In genomic region chr3:89358281-89358680, GRCh38 we compare ENCODE assay signal across 28 cellular contexts.
"Had no signal": no experiment of that assay in that cellular context is flagged by ENCODE, and none has a peak within 500 bp of the region (broad histone marks: within the 10 kb centered on the region; RNA-seq: fewer than 3 reads in every experiment).

No MANE protein-coding gene starts in this region.

- H3K4me1 Mint-ChIP-seq: activated CD4-positive, alpha-beta T cell treated with anti-CD3 and anti-CD28 coated beads for 36 hours; activated CD4-positive, alpha-beta T cell treated with anti-CD3 and anti-CD28 coated beads, Interleukin-2, amount 10 ng/mL, durations not matched to agents 24 days and 14 days; activated CD8-positive, alpha-beta memory T cell treated with anti-CD3 and anti-CD28 coated beads, Interleukin-2, amount 10 ng/mL, durations not matched to agents 7 days and 5 days; activated naive CD4-positive, alpha-beta T cell treated with anti-CD3 and anti-CD28 coated beads, Interleukin-2, amount 50 U/mL, for 24 hours; activated naive CD8-positive, alpha-beta T cell treated with anti-CD3 and anti-CD28 coated beads, Interleukin-2, amount 10 ng/mL, durations not matched to agents 7 days and 5 days; T-helper 17 cell had no signal

- H3K27ac ChIP-seq: ascending aorta, brain microvascular endothelial cell, epithelial cell of prostate had no signal

- H3K4me1 ChIP-seq: ascending aorta had no signal

- H3K27ac Mint-ChIP-seq: activated CD4-positive, alpha-beta memory T cell treated with anti-CD3 and anti-CD28 coated beads for 36 hours; activated CD4-positive, alpha-beta T cell treated with anti-CD3 and anti-CD28 coated beads for 36 hours; activated CD4-positive, alpha-beta T cell treated with anti-CD3 and anti-CD28 coated beads, Interleukin-2, amount 10 ng/mL, durations not matched to agents 24 days and 14 days; activated CD8-positive, alpha-beta memory T cell treated with anti-CD3 and anti-CD28 coated beads, Interleukin-2, amount 10 ng/mL, durations not matched to agents 7 days and 5 days; activated CD8-positive, alpha-beta T cell treated with anti-CD3 and anti-CD28 coated beads, Interleukin-2, amount 10 ng/mL, durations not matched to agents 7 days and 5 days; activated naive CD4-positive, alpha-beta T cell treated with anti-CD3 and anti-CD28 coated beads for 36 hours; activated naive CD4-positive, alpha-beta T cell treated with anti-CD3 and anti-CD28 coated beads, Interleukin-2, amount 50 U/mL, for 24 hours; activated naive CD8-positive, alpha-beta T cell treated with anti-CD3 and anti-CD28 coated beads, Interleukin-2, amount 10 ng/mL, durations not matched to agents 7 days and 5 days; activated T-helper 1 cell treated with anti-CD3 and anti-CD28 coated beads, Interleukin-12 subunit alpha, Interleukin-12 subunit beta, Interleukin-2, Interleukin-4 antibody, amounts not matched to agents 30 ng/mL and 10 ng/mL and 1 ng/mL, durations not matched to agents 14 hours and 24 hours and 36 hours; activated T-helper 2 cell treated with anti-CD3 and anti-CD28 coated beads, Interferon-gamma antibody, Interleukin-2, Interleukin-4, amounts not matched to agents 10 μg/mL and 5 μg/mL and 100 μg/mL, durations not matched to agents 14 hours and 24 hours and 36 hours; effector memory CD8-positive, alpha-beta T cell; T-helper 17 cell had no signal

- H3K4me3 ChIP-seq: ascending aorta had no signal

- H3K9me3 ChIP-seq: ascending aorta had no signal

- H3K36me3 Mint-ChIP-seq: activated CD4-positive, alpha-beta memory T cell treated with anti-CD3 and anti-CD28 coated beads for 36 hours; activated CD8-positive, alpha-beta memory T cell treated with anti-CD3 and anti-CD28 coated beads, Interleukin-2, amount 10 ng/mL, durations not matched to agents 7 days and 5 days; activated naive CD4-positive, alpha-beta T cell treated with anti-CD3 and anti-CD28 coated beads, Interleukin-2, amount 50 U/mL, for 24 hours; activated naive CD8-positive, alpha-beta T cell treated with anti-CD3 and anti-CD28 coated beads, Interleukin-2, amount 10 ng/mL, durations not matched to agents 7 days and 5 days had no signal

- H3K36me3 ChIP-seq: ascending aorta, brain microvascular endothelial cell had no signal

- H3K27me3 ChIP-seq: ascending aorta, brain microvascular endothelial cell had no signal

- H3K27me3 Mint-ChIP-seq: activated CD4-positive, alpha-beta memory T cell treated with anti-CD3 and anti-CD28 coated beads for 36 hours; activated CD4-positive, alpha-beta T cell treated with anti-CD3 and anti-CD28 coated beads for 36 hours; activated CD4-positive, alpha-beta T cell treated with anti-CD3 and anti-CD28 coated beads, Interleukin-2, amount 10 ng/mL, durations not matched to agents 24 days and 14 days; activated CD8-positive, alpha-beta memory T cell treated with anti-CD3 and anti-CD28 coated beads, Interleukin-2, amount 10 ng/mL, durations not matched to agents 7 days and 5 days; activated naive CD4-positive, alpha-beta T cell treated with anti-CD3 and anti-CD28 coated beads, Interleukin-2, amount 50 U/mL, for 24 hours; activated naive CD8-positive, alpha-beta T cell treated with anti-CD3 and anti-CD28 coated beads, Interleukin-2, amount 10 ng/mL, durations not matched to agents 7 days and 5 days; effector memory CD8-positive, alpha-beta T cell; T-helper 17 cell had no signal

- H3K9me3 Mint-ChIP-seq: activated CD4-positive, alpha-beta T cell treated with anti-CD3 and anti-CD28 coated beads, Interleukin-2, amount 10 ng/mL, durations not matched to agents 24 days and 14 days; activated naive CD4-positive, alpha-beta T cell treated with anti-CD3 and anti-CD28 coated beads, Interleukin-2, amount 50 U/mL, for 24 hours had no signal

- H3K4me3 Mint-ChIP-seq: activated CD4-positive, alpha-beta memory T cell treated with anti-CD3 and anti-CD28 coated beads for 36 hours; activated CD4-positive, alpha-beta T cell treated with anti-CD3 and anti-CD28 coated beads for 36 hours; activated CD4-positive, alpha-beta T cell treated with anti-CD3 and anti-CD28 coated beads, Interleukin-2, amount 10 ng/mL, durations not matched to agents 24 days and 14 days; activated CD8-positive, alpha-beta memory T cell treated with anti-CD3 and anti-CD28 coated beads, Interleukin-2, amount 10 ng/mL, durations not matched to agents 7 days and 5 days; activated CD8-positive, alpha-beta T cell treated with anti-CD3 and anti-CD28 coated beads, Interleukin-2, amount 10 ng/mL, durations not matched to agents 7 days and 5 days; activated naive CD4-positive, alpha-beta T cell treated with anti-CD3 and anti-CD28 coated beads for 36 hours; activated naive CD4-positive, alpha-beta T cell treated with anti-CD3 and anti-CD28 coated beads, Interleukin-2, amount 50 U/mL, for 24 hours; activated naive CD8-positive, alpha-beta T cell treated with anti-CD3 and anti-CD28 coated beads, Interleukin-2, amount 10 ng/mL, durations not matched to agents 7 days and 5 days; activated T-helper 1 cell treated with anti-CD3 and anti-CD28 coated beads, Interleukin-12 subunit alpha, Interleukin-12 subunit beta, Interleukin-2, Interleukin-4 antibody, amounts not matched to agents 30 ng/mL and 10 ng/mL and 1 ng/mL, durations not matched to agents 14 hours and 24 hours and 36 hours; effector memory CD8-positive, alpha-beta T cell; T-helper 17 cell had no signal

- DNase-seq: activated CD4-positive, alpha-beta memory T cell treated with anti-CD3 and anti-CD28 coated beads for 36 hours; activated CD4-positive, alpha-beta T cell treated with anti-CD3 and anti-CD28 coated beads for 36 hours; activated CD4-positive, alpha-beta T cell treated with anti-CD3 and anti-CD28 coated beads, Interleukin-2, amount 10 ng/mL, durations not matched to agents 24 days and 14 days; activated CD4-positive, CD25-positive, alpha-beta regulatory T cell; activated CD4-positive, CD25-positive, alpha-beta regulatory T cell treated with anti-CD3 and anti-CD28 coated beads, Interleukin-2, amount 50 U/mL, for 72 hours; activated CD8-positive, alpha-beta memory T cell treated with anti-CD3 and anti-CD28 coated beads, Interleukin-2, amount 10 ng/mL, durations not matched to agents 7 days and 5 days; activated CD8-positive, alpha-beta memory T cell treated with anti-CD3 and anti-CD28 coated beads, Interleukin-2, amount 50 U/mL, for 4 hours; activated CD8-positive, alpha-beta T cell treated with anti-CD3 and anti-CD28 coated beads, Interleukin-2, amount 10 ng/mL, durations not matched to agents 7 days and 5 days; activated effector memory CD4-positive, alpha-beta T cell treated with anti-CD3 and anti-CD28 coated beads, Interleukin-2, amount 50 U/mL, for 16 hours; activated naive CD4-positive, alpha-beta T cell treated with anti-CD3 and anti-CD28 coated beads for 36 hours; activated naive CD8-positive, alpha-beta T cell treated with anti-CD3 and anti-CD28 coated beads, Interleukin-2, amount 10 ng/mL, durations not matched to agents 7 days and 5 days; activated T-cell treated with anti-CD3 and anti-CD28 coated beads, Interleukin-2, amount 50 U/mL, for 1 hour; activated T-cell treated with anti-CD3 and anti-CD28 coated beads, Interleukin-2, amount 50 U/mL, for 48 hours; brain microvascular endothelial cell; caudate nucleus; cortex of kidney; dermis blood vessel endothelial cell; effector CD4-positive, alpha-beta T cell; effector memory CD8-positive, alpha-beta T cell; foreskin fibroblast; head of caudate nucleus; T-helper 1 cell; T-helper 17 cell had no signal

- ATAC-seq: activated CD4-positive, alpha-beta T cell treated with anti-CD3 and anti-CD28 coated beads for 36 hours; activated CD8-positive, alpha-beta memory T cell treated with anti-CD3 and anti-CD28 coated beads, Interleukin-2, amount 10 ng/mL, durations not matched to agents 7 days and 5 days; activated CD8-positive, alpha-beta T cell treated with anti-CD3 and anti-CD28 coated beads, Interleukin-2, amount 10 ng/mL, durations not matched to agents 7 days and 5 days; effector memory CD8-positive, alpha-beta T cell; T-helper 17 cell had no signal
